1 cellular context compared by ENCODE assay signal in genomic region chr17:65588194-65588808, GRCh38.
TF ChIP-seq lines count a peak whose summit lies in the region.

No MANE protein-coding gene starts in this region.

TF ChIP-seq in GM23338, 12 proteins besides CTCF, POLR2A, EP300 and RAD21 (continued from another document):
- TF ChIP-seq, protein P1, sequence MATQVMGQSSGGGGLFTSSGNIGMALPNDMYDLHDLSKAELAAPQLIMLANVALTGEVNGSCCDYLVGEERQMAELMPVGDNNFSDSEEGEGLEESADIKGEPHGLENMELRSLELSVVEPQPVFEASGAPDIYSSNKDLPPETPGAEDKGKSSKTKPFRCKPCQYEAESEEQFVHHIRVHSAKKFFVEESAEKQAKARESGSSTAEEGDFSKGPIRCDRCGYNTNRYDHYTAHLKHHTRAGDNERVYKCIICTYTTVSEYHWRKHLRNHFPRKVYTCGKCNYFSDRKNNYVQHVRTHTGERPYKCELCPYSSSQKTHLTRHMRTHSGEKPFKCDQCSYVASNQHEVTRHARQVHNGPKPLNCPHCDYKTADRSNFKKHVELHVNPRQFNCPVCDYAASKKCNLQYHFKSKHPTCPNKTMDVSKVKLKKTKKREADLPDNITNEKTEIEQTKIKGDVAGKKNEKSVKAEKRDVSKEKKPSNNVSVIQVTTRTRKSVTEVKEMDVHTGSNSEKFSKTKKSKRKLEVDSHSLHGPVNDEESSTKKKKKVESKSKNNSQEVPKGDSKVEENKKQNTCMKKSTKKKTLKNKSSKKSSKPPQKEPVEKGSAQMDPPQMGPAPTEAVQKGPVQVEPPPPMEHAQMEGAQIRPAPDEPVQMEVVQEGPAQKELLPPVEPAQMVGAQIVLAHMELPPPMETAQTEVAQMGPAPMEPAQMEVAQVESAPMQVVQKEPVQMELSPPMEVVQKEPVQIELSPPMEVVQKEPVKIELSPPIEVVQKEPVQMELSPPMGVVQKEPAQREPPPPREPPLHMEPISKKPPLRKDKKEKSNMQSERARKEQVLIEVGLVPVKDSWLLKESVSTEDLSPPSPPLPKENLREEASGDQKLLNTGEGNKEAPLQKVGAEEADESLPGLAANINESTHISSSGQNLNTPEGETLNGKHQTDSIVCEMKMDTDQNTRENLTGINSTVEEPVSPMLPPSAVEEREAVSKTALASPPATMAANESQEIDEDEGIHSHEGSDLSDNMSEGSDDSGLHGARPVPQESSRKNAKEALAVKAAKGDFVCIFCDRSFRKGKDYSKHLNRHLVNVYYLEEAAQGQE (IDR thresholded peaks at IDR 0.05; ENCODE audit: unreplicated experiment) = no peak
- TF ChIP-seq POLR2AphosphoS5 (IDR thresholded peaks at IDR 0.05; ENCODE audit: low read depth) = no peak
TF ChIP-seq in GM23338: peak in this region for 0.
